ENCODE assay signal across 17 cellular contexts in genomic region chr21:38263493-38263892, GRCh38. TPM values are rescaled to one million over a fixed set of nuclear protein-coding genes. Genes with fewer than 3 reads are reported as not detected.
A peak's percentile ranks its signal among the peaks of the same experiment; 100 is the strongest.
DNase-seq lines count a peak whose midpoint lies in the region; ATAC-seq and TF ChIP-seq lines count a peak whose summit lies in the region.
"Had no signal": no experiment of that assay in that cellular context is flagged by ENCODE, and none has a peak within 500 bp of the region (broad histone marks: within the 10 kb centered on the region; RNA-seq: fewer than 3 reads in every experiment).

No MANE protein-coding gene starts in this region.

- peaks cover 4% of the 10 kb centered on the region; the same call in 1 of the 2 replicates for H3K36me3 Mint-ChIP-seq in HFFc6 (ENCODE audit: low read depth)

- H3K27ac Mint-ChIP-seq in HFFc6, result peak overlapping the region; percentile 87

- no peak for ATAC-seq in HG03196 (IDR thresholded peaks at IDR 0.05; ENCODE audit: unreplicated experiment)
- ATAC-seq in SK-N-SH treated with all-trans-retinoic acid at 6 μM for 48 hours, result no peak
- no peak for ATAC-seq in GM19351 (IDR thresholded peaks at IDR 0.05; ENCODE audit: unreplicated experiment)

- peak; percentile 92 for DNase-seq in HFFc6
- peak; percentile 87 for DNase-seq in astrocyte of the spinal cord (ENCODE audit: low read depth, low spot score)
- peak; percentile 28 for DNase-seq in hepatic stellate cell (ENCODE audit: low spot score)
- DNase-seq in stimulated activated CD4-positive, alpha-beta T cell treated with anti-CD3 and anti-CD28 coated beads, Interleukin-4, amount 100 ng/mL, for 24 hours, result no peak
- DNase-seq: activated naive CD4-positive, alpha-beta T cell; anterior cingulate cortex; NCI-H2081; NCI-H524; Right ventricle myocardium superior; stimulated activated CD4-positive, alpha-beta T cell treated with anti-CD3 and anti-CD28 coated beads, Interleukin-4, amount 100 ng/mL, for 1 hour; T-helper 1 cell had no signal

- H3K27me3 Mint-ChIP-seq in HFFc6 (ENCODE audit: insufficient read depth), result no peaks in the 10 kb centered on the region; the same call in 1 of the 2 replicates

- no peaks in the 10 kb centered on the region for H3K9me3 Mint-ChIP-seq in HFFc6

- in situ Hi-C loops in astrocyte of the spinal cord (cut with HindIII; ENCODE audit: low sequenced_read_pairs), result no loop called here

- no peak overlapping the region for H3K4me3 ChIP-seq in astrocyte of the spinal cord (ENCODE audit: low read depth, low read length)
- H3K4me3 ChIP-seq: coronary artery, skin epidermis, vagina had no signal

- peak overlapping the region; percentile 60 for H3K4me3 Mint-ChIP-seq in HFFc6

- TF ChIP-seq CTCF in HFFc6 (IDR thresholded peaks at IDR 0.05), result no peak
- no peak for TF ChIP-seq CTCF in astrocyte of the spinal cord (IDR thresholded peaks at IDR 0.05; ENCODE audit: low read depth, low read length)

- H3K4me1 Mint-ChIP-seq in HFFc6 (ENCODE audit: low read depth), result peaks cover 94% of the 10 kb centered on the region

TF ChIP-seq in SK-N-SH treated with all-trans-retinoic acid at 6 μM for 48 hours, 23 proteins besides CTCF, POLR2A, EP300 and RAD21:
- TF ChIP-seq TOX (CRISPR knock-in tag; IDR thresholded peaks at IDR 0.05; ENCODE audit: borderline replicate concordance), result no peak
- no peak for TF ChIP-seq PPARA (CRISPR knock-in tag; IDR thresholded peaks at IDR 0.05; ENCODE audit: borderline replicate concordance)
- TF ChIP-seq CSDC2 (CRISPR knock-in tag; IDR thresholded peaks at IDR 0.05), result no peak
- TF ChIP-seq TSHZ2 (CRISPR knock-in tag; IDR thresholded peaks at IDR 0.05), result no peak
- TF ChIP-seq ZFP3 (CRISPR knock-in tag; IDR thresholded peaks at IDR 0.05), result no peak
- no peak for TF ChIP-seq TCF4 (CRISPR knock-in tag; IDR thresholded peaks at IDR 0.05; ENCODE audit: borderline replicate concordance)
- TF ChIP-seq ISL1 (CRISPR knock-in tag; IDR thresholded peaks at IDR 0.05), result no peak
- TF ChIP-seq ZNF70 (CRISPR knock-in tag; IDR thresholded peaks at IDR 0.05), result no peak
- TF ChIP-seq POU6F1 (CRISPR knock-in tag; IDR thresholded peaks at IDR 0.05; ENCODE audit: borderline replicate concordance, low read depth), result no peak
- no peak for TF ChIP-seq CSRNP3 (CRISPR knock-in tag; IDR thresholded peaks at IDR 0.05)
- TF ChIP-seq ZNF565 (CRISPR knock-in tag; conservative IDR thresholded peaks at IDR 0.05; ENCODE audit: low read depth), result no peak
- no peak for TF ChIP-seq CREB5 (CRISPR knock-in tag; IDR thresholded peaks at IDR 0.05; ENCODE audit: low read depth)
- TF ChIP-seq RARB (CRISPR knock-in tag; IDR thresholded peaks at IDR 0.05), result no peak

RNA-seq across cellular contexts. Expression of gene KCNJ15, which starts 6.7 kb away (rescaled TPM):
- total RNA-seq in HFFc6 (2021; fragmentation: NEBNext Ultra II Directional; extraction: Animal tissue kit (Norgen Biotek cat#: 25700)), result 1 to 10 TPM in 1 of 6 experiments, under 1 TPM in 5; 0.33 to 1.2 (median 0.50) TPM
